Comparison of ENCODE assay signal across 9 cellular contexts in the genomic region with DNA sequence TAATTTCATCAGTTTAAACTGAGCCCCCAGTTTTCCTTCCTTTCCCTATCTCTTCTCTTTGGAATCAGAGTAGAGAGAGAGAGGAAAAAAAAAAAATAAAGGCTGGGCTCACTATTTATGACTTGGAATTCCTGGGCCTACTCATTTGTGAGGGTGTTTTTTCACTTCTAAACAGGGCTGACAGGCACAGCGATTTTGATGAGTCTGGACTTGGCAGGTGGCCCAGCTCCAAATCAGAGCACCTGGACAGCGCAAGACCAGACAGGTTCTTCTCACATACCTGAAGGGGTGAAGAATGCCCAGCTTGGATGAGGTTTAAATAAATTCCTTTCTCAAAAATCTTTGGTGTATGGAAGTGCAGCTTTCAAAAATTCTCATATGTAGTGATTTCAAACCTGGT.
DNase-seq lines count a peak whose midpoint lies in the region; ATAC-seq and TF ChIP-seq lines count a peak whose summit lies in the region.
"Had no signal": no experiment of that assay in that cellular context is flagged by ENCODE, and none has a peak within 500 bp of the region (broad histone marks: within the 10 kb centered on the region; RNA-seq: fewer than 3 reads in every experiment).

No MANE protein-coding gene starts in this region.

- no peak overlapping the region for H3K4me3 Mint-ChIP-seq in stimulated activated naive B cell treated with anti-CD40 and anti-IgM and Interleukin-4, amounts not matched to agents 10 μg/mL and 1 μg/mL and 100 μg/mL, for 72 hours
- no peak overlapping the region for H3K4me3 Mint-ChIP-seq in activated CD4-positive, alpha-beta T cell treated with anti-CD3 and anti-CD28 coated beads, Interleukin-2, amount 10 ng/mL, durations not matched to agents 7 days and 5 days
- H3K4me3 Mint-ChIP-seq: T-cell had no signal

- peaks cover 3 to 8% of the 10 kb centered on the region in 2 donors for H3K4me1 Mint-ChIP-seq in stimulated activated naive B cell treated with anti-CD40 and anti-IgM and Interleukin-4, amounts not matched to agents 10 μg/mL and 1 μg/mL and 100 μg/mL, for 72 hours
- no peaks in the 10 kb centered on the region for H3K4me1 Mint-ChIP-seq in activated CD4-positive, alpha-beta T cell treated with anti-CD3 and anti-CD28 coated beads, Interleukin-2, amount 10 ng/mL, durations not matched to agents 7 days and 5 days
- H3K4me1 Mint-ChIP-seq: T-cell had no signal

- no peak overlapping the region for H3K4me3 ChIP-seq in thyroid gland (replicated peaks in 1 of 3)

- CTCF ChIA-PET in activated CD4-positive, alpha-beta T cell treated with anti-CD3 and anti-CD28 coated beads, Interleukin-2, amount 10 ng/mL, durations not matched to agents 7 days and 5 days (lab: Charles Lee), result no interaction called here

- H3K27ac ChIP-seq in angular gyrus (ENCODE audit: low read depth, low read length) (peak overlapping the region; percentile 90), thyroid gland (peak overlapping the region; percentile 65 to 81 (median 69))

- 30 to 48% methylated on average over 2 of the region's 2 CpGs for WGBS in thyroid gland, 2 donors

- intact Hi-C loops in thyroid gland (cut with DNase I), result no loop called here

- TF ChIP-seq POLR2A in thyroid gland (IDR thresholded peaks at IDR 0.05), result no peak

- no peak for ATAC-seq in stimulated activated naive B cell treated with anti-CD40 and anti-IgM and Interleukin-4, amounts not matched to agents 10 μg/mL and 1 μg/mL and 100 μg/mL, for 72 hours (replicated peaks)
- no peak for ATAC-seq in HG03045 (IDR thresholded peaks at IDR 0.05; ENCODE audit: unreplicated experiment)
- ATAC-seq: T-cell had no signal

- no peak overlapping the region for H3K27ac Mint-ChIP-seq in stimulated activated naive B cell treated with anti-CD40 and anti-IgM and Interleukin-4, amounts not matched to agents 10 μg/mL and 1 μg/mL and 100 μg/mL, for 72 hours
- no peak overlapping the region for H3K27ac Mint-ChIP-seq in activated CD4-positive, alpha-beta T cell treated with anti-CD3 and anti-CD28 coated beads, Interleukin-2, amount 10 ng/mL, durations not matched to agents 7 days and 5 days
- H3K27ac Mint-ChIP-seq: T-cell had no signal

- H3K9me3 Mint-ChIP-seq in stimulated activated naive B cell treated with anti-CD40 and anti-IgM and Interleukin-4, amounts not matched to agents 10 μg/mL and 1 μg/mL and 100 μg/mL, for 72 hours, result no peaks in the 10 kb centered on the region
- H3K9me3 Mint-ChIP-seq in activated CD4-positive, alpha-beta T cell treated with anti-CD3 and anti-CD28 coated beads, Interleukin-2, amount 10 ng/mL, durations not matched to agents 7 days and 5 days, result no peaks in the 10 kb centered on the region
- H3K9me3 Mint-ChIP-seq: T-cell had no signal

- no peaks in the 10 kb centered on the region for H3K36me3 Mint-ChIP-seq in stimulated activated naive B cell treated with anti-CD40 and anti-IgM and Interleukin-4, amounts not matched to agents 10 μg/mL and 1 μg/mL and 100 μg/mL, for 72 hours
- no peaks in the 10 kb centered on the region for H3K36me3 Mint-ChIP-seq in activated CD4-positive, alpha-beta T cell treated with anti-CD3 and anti-CD28 coated beads, Interleukin-2, amount 10 ng/mL, durations not matched to agents 7 days and 5 days (ENCODE audit: low read depth)
- H3K36me3 Mint-ChIP-seq: T-cell had no signal

- peaks cover 19 to 40% of the 10 kb centered on the region in 2 donors for H3K4me1 ChIP-seq in thyroid gland

- H3K9me3 ChIP-seq in thyroid gland, result no peaks in the 10 kb centered on the region

- TF ChIP-seq CTCF in thyroid gland (IDR thresholded peaks at IDR 0.05), result no peak

- POLR2A ChIA-PET in activated CD4-positive, alpha-beta T cell treated with anti-CD3 and anti-CD28 coated beads, Interleukin-2, amount 10 ng/mL, durations not matched to agents 7 days and 5 days (lab: Charles Lee), result no interaction called here

- H3K27me3 ChIP-seq in thyroid gland, result no peaks in the 10 kb centered on the region

- peak; percentile 74 for DNase-seq in NCI-H1105 (lab: John Stamatoyannopoulos, UW)
- peak; percentile 90 for DNase-seq in kidney tubule cell (ENCODE audit: low spot score)
- peak; percentile 85 to 87 for DNase-seq in thyroid gland
- DNase-seq in stimulated activated naive B cell treated with anti-CD40 and anti-IgM and Interleukin-4, amounts not matched to agents 10 μg/mL and 1 μg/mL and 100 μg/mL, for 72 hours, result no peak
- no peak for DNase-seq in activated CD4-positive, alpha-beta T cell treated with anti-CD3 and anti-CD28 coated beads, Interleukin-2, amount 10 ng/mL, durations not matched to agents 7 days and 5 days
- DNase-seq: KBM-7, T-cell had no signal

- no peaks in the 10 kb centered on the region for H3K27me3 Mint-ChIP-seq in stimulated activated naive B cell treated with anti-CD40 and anti-IgM and Interleukin-4, amounts not matched to agents 10 μg/mL and 1 μg/mL and 100 μg/mL, for 72 hours
- peaks cover 26% of the 10 kb centered on the region for H3K27me3 Mint-ChIP-seq in activated CD4-positive, alpha-beta T cell treated with anti-CD3 and anti-CD28 coated beads, Interleukin-2, amount 10 ng/mL, durations not matched to agents 7 days and 5 days

- H3K36me3 ChIP-seq in thyroid gland, result no peaks in the 10 kb centered on the region

Comparison
In these comparisons a context has a peak if more than half of its experiments do, and no peak if none do; other contexts are left out.
1. DNase-seq: peak in NCI-H1105 (single experiment), kidney tubule cell (single experiment) and thyroid gland (2 of 2); none in stimulated activated naive B cell treated with anti-CD40 and anti-IgM and Interleukin-4, amounts not matched to agents 10 μg/mL and 1 μg/mL and 100 μg/mL, for 72 hours (single experiment) and activated CD4-positive, alpha-beta T cell treated with anti-CD3 and anti-CD28 coated beads, Interleukin-2, amount 10 ng/mL, durations not matched to agents 7 days and 5 days (single experiment).